In genomic region chr5:157994906-157995519, GRCh38 we compare ENCODE assay signal across 8 cellular contexts.
DNase-seq lines count a peak whose midpoint lies in the region; ATAC-seq and TF ChIP-seq lines count a peak whose summit lies in the region.

No MANE protein-coding gene starts in this region.

- H3K79me2 ChIP-seq in PC-9 (ENCODE audit: low read depth), result no peaks in the 10 kb centered on the region

- H3K36me3 ChIP-seq in PC-9 (ENCODE audit: low read depth) (no peaks in the 10 kb centered on the region), upper lobe of left lung (no peaks in the 10 kb centered on the region)

- no TSS peak for BruUV-seq in PC-9 (replicated peaks; lab: Mats Ljungman, UMichigan)

- TF ChIP-seq POLR2A in upper lobe of left lung (IDR thresholded peaks at IDR 0.05), result no peak

- peaks cover 14% of the 10 kb centered on the region for H3K4me1 Mint-ChIP-seq in activated T-helper 2 cell treated with anti-CD3 and anti-CD28 coated beads, Interferon-gamma antibody, Interleukin-2, Interleukin-4, amounts not matched to agents 10 μg/mL and 5 μg/mL and 100 μg/mL, durations not matched to agents 14 hours and 24 hours and 36 hours (ENCODE audit: low read depth)

- CTCF ChIA-PET in PC-9 (lab: Charles Lee), result interaction anchor here (0.7 to 0.8 kb wide), 2 partner anchors 231 to 670 kb away, joined by 4 to 6 read pairs; no protein-coding TSS in a partner anchor

- H3K4me3 ChIP-seq in PC-9 (no peak overlapping the region), fibroblast of villous mesenchyme (ENCODE audit: low read depth, low read length) (no peak overlapping the region), upper lobe of left lung (no peak overlapping the region)

- peaks cover 34% of the 10 kb centered on the region for H3K27me3 Mint-ChIP-seq in activated T-helper 2 cell treated with anti-CD3 and anti-CD28 coated beads, Interferon-gamma antibody, Interleukin-2, Interleukin-4, amounts not matched to agents 10 μg/mL and 5 μg/mL and 100 μg/mL, durations not matched to agents 14 hours and 24 hours and 36 hours (ENCODE audit: low read depth)

- H3K4me2 ChIP-seq in PC-9, result 0 out of 2 replicates have a peak overlapping the region, but pooled peaks have one; percentile 18

- peak; percentile 40 to 58 for DNase-seq in PC-9
- DNase-seq in activated T-helper 2 cell treated with anti-CD3 and anti-CD28 coated beads, Interferon-gamma antibody, Interleukin-2, Interleukin-4, amounts not matched to agents 10 μg/mL and 5 μg/mL and 100 μg/mL, durations not matched to agents 14 hours and 24 hours and 36 hours (ENCODE audit: low spot score), result peak; percentile 21
- peak; percentile 64 for DNase-seq in fibroblast of villous mesenchyme (ENCODE audit: low read depth)
- peak; percentile 20 for DNase-seq in non-pigmented ciliary epithelial cell (ENCODE audit: low read depth)
- peak in 1 of 2 donors; percentile 76 for DNase-seq in upper lobe of left lung

- H2AFZ ChIP-seq in PC-9, result no peak overlapping the region

- H3K9me3 ChIP-seq in PC-9 (ENCODE audit: insufficient read depth, low read depth) (no peaks in the 10 kb centered on the region), upper lobe of left lung (no peaks in the 10 kb centered on the region)

- POLR2A ChIA-PET in PC-9 (lab: Charles Lee; ENCODE audit: unreplicated experiment), result no interaction called here

- no peaks in the 10 kb centered on the region for H3K9me2 ChIP-seq in PC-9 (ENCODE audit: insufficient read depth)

- H3K27ac ChIP-seq in C4-2B (no peak overlapping the region), PC-9 (no peak overlapping the region), upper lobe of left lung (no peak overlapping the region)

- H3K4me3 Mint-ChIP-seq in activated T-helper 2 cell treated with anti-CD3 and anti-CD28 coated beads, Interferon-gamma antibody, Interleukin-2, Interleukin-4, amounts not matched to agents 10 μg/mL and 5 μg/mL and 100 μg/mL, durations not matched to agents 14 hours and 24 hours and 36 hours (ENCODE audit: low read depth), result no peak overlapping the region

- peak; percentile 86 for TF ChIP-seq CTCF in C4-2B (conservative IDR thresholded peaks at IDR 0.05)
- peak; percentile 69 for TF ChIP-seq CTCF in PC-9 (conservative IDR thresholded peaks at IDR 0.05)
- TF ChIP-seq CTCF in fibroblast of villous mesenchyme (IDR thresholded peaks at IDR 0.05; ENCODE audit: insufficient read depth, low read depth, low read length), result peak; percentile 83
- TF ChIP-seq CTCF in upper lobe of left lung (IDR thresholded peaks at IDR 0.05), result peak; percentile 51 to 79 (median 68)

- H3K27me3 ChIP-seq in PC-9 (ENCODE audit: insufficient read depth, low read depth) (no peaks in the 10 kb centered on the region), upper lobe of left lung (no peaks in the 10 kb centered on the region)

- intact Hi-C loops in PC-9 (cut with micrococcal nuclease; ENCODE audit: unreplicated experiment), result loop anchor here (1.0 to 10.0 kb wide), 4 partner anchors 140 to 650 kb away; a partner anchor contains a TSS
- intact Hi-C loops in activated T-helper 2 cell treated with anti-CD3 and anti-CD28 coated beads, Interferon-gamma antibody, Interleukin-2, Interleukin-4, amounts not matched to agents 10 μg/mL and 5 μg/mL and 100 μg/mL, durations not matched to agents 14 hours and 24 hours and 36 hours (cut with micrococcal nuclease), result loop anchor here (1.0 to 2.0 kb wide), 2 partner anchors 179 to 232 kb away; no protein-coding TSS in a partner anchor

- 19 to 28% methylated on average over 4 to 8 of the region's 8 CpGs for WGBS in upper lobe of left lung, 2 donors

- no peaks in the 10 kb centered on the region for H4K20me1 ChIP-seq in PC-9 (ENCODE audit: insufficient read depth)

- TF ChIP-seq EP300 in upper lobe of left lung (IDR thresholded peaks at IDR 0.05), result no peak

- ATAC-seq in GM19324 (IDR thresholded peaks at IDR 0.05; ENCODE audit: low FRiP score, unreplicated experiment), result peak; percentile 74
- ATAC-seq in HG03565 (IDR thresholded peaks at IDR 0.05; ENCODE audit: unreplicated experiment), result peak; percentile 65
- ATAC-seq in upper lobe of left lung (ENCODE audit: low FRiP score in 2 of 2), result peak; percentile 94 to 95

- H3K9me3 Mint-ChIP-seq in activated T-helper 2 cell treated with anti-CD3 and anti-CD28 coated beads, Interferon-gamma antibody, Interleukin-2, Interleukin-4, amounts not matched to agents 10 μg/mL and 5 μg/mL and 100 μg/mL, durations not matched to agents 14 hours and 24 hours and 36 hours, result no peaks in the 10 kb centered on the region

- no peaks in the 10 kb centered on the region for H3K4me1 ChIP-seq in PC-9 (replicated peaks; ENCODE audit: insufficient read depth)
- H3K4me1 ChIP-seq in upper lobe of left lung, result peaks cover 0 to 10% (median 2%) of the 10 kb centered on the region in 4 donors

- H3K36me3 Mint-ChIP-seq in activated T-helper 2 cell treated with anti-CD3 and anti-CD28 coated beads, Interferon-gamma antibody, Interleukin-2, Interleukin-4, amounts not matched to agents 10 μg/mL and 5 μg/mL and 100 μg/mL, durations not matched to agents 14 hours and 24 hours and 36 hours (ENCODE audit: low read depth), result no peaks in the 10 kb centered on the region

- no peak overlapping the region for H3K27ac Mint-ChIP-seq in activated T-helper 2 cell treated with anti-CD3 and anti-CD28 coated beads, Interferon-gamma antibody, Interleukin-2, Interleukin-4, amounts not matched to agents 10 μg/mL and 5 μg/mL and 100 μg/mL, durations not matched to agents 14 hours and 24 hours and 36 hours

- H3F3A ChIP-seq in PC-9 (ENCODE audit: insufficient read depth, low read depth), result no peaks in the 10 kb centered on the region
